15 cellular contexts compared by ENCODE assay signal in genomic region chr10:1687190-1687589, GRCh38. TPM values are rescaled to one million over a fixed set of nuclear protein-coding genes. Genes with fewer than 3 reads are reported as not detected.
A peak's percentile ranks its signal among the peaks of the same experiment; 100 is the strongest.
DNase-seq lines count a peak whose midpoint lies in the region; ATAC-seq and TF ChIP-seq lines count a peak whose summit lies in the region.
"Had no signal": no experiment of that assay in that cellular context is flagged by ENCODE, and none has a peak within 500 bp of the region (broad histone marks: within the 10 kb centered on the region; RNA-seq: fewer than 3 reads in every experiment).

No MANE protein-coding gene starts in this region.

- H3K27me3 Mint-ChIP-seq in MCF 10A (ENCODE audit: insufficient read depth, unreplicated experiment): no peaks in the 10 kb centered on the region

- no peak overlapping the region for H3K23ac ChIP-seq in mesendoderm (ENCODE audit: low read length)

- H3K27ac ChIP-seq in VCaP: peak overlapping the region; percentile 38; the same call in 1 of the 2 replicates
- H3K27ac ChIP-seq in mesendoderm (ENCODE audit: low read depth, low read length): no peak overlapping the region
- H3K27ac ChIP-seq in sigmoid colon: no peak overlapping the region
- H3K27ac ChIP-seq: A549 had no signal

- no peaks in the 10 kb centered on the region for H3K36me3 Mint-ChIP-seq in MCF 10A (ENCODE audit: insufficient read depth, unreplicated experiment)

- no peak for TF ChIP-seq CTCF in LNCaP clone FGC (IDR thresholded peaks at IDR 0.05; ENCODE audit: control insufficient read depth, extremely low read depth, insufficient read depth)
- TF ChIP-seq CTCF in VCaP (conservative IDR thresholded peaks at IDR 0.05): no peak
- no peak for TF ChIP-seq CTCF in MCF 10A (IDR thresholded peaks at IDR 0.05; ENCODE audit: unreplicated experiment)
- TF ChIP-seq CTCF in sigmoid colon (IDR thresholded peaks at IDR 0.05): no peak

- no peak overlapping the region for H3K18ac ChIP-seq in mesendoderm (ENCODE audit: low read length)

- no peaks in the 10 kb centered on the region for H3K36me3 ChIP-seq in mesendoderm (ENCODE audit: control insufficient read depth, insufficient read depth, low read length)
- H3K36me3 ChIP-seq in sigmoid colon: no peaks in the 10 kb centered on the region

- DNase-seq in Caki2 (ENCODE audit: low read depth) (peak; percentile 42), LNCaP clone FGC (ENCODE audit: low read depth) (peak; percentile 84), mesendoderm (peak; percentile 86), MCF 10A (ENCODE audit: unreplicated experiment) (no peak), COLO668 (lab: John Stamatoyannopoulos, UW; ENCODE audit: unreplicated experiment) (no peak), sigmoid colon (no peak)
- DNase-seq: DMS153, DMS79 treated with DMSO at 0.1 percent for 48 hours, GF-D8, H7 had no signal

- H3K9me3 ChIP-seq in sigmoid colon: no peaks in the 10 kb centered on the region
- H3K9me3 ChIP-seq: A549 had no signal

- no peaks in the 10 kb centered on the region for H3K9me3 Mint-ChIP-seq in MCF 10A (ENCODE audit: unreplicated experiment)

- H3K4ac ChIP-seq in mesendoderm (ENCODE audit: low read depth, low read length): no peak overlapping the region

- H2BK15ac ChIP-seq in mesendoderm (replicated peaks; ENCODE audit: low read depth): no peak overlapping the region

- no peak for TF ChIP-seq EP300 in sigmoid colon (IDR thresholded peaks at IDR 0.05)

- H3K4me3 ChIP-seq in LNCaP clone FGC (ENCODE audit: low read depth, low read length): no peak overlapping the region
- H3K4me3 ChIP-seq in mesendoderm (ENCODE audit: low read length): no peak overlapping the region
- no peak overlapping the region for H3K4me3 ChIP-seq in sigmoid colon
- H3K4me3 ChIP-seq: A549, K562 had no signal

- no peak overlapping the region for H2BK120ac ChIP-seq in mesendoderm (ENCODE audit: low read depth, low read length)

- WGBS in mesendoderm (ENCODE audit: extremely low coverage, insufficient coverage, low lambda C conversion rate): no CpG with 5 or more reads among the region's 5 CpGs
- WGBS in sigmoid colon, 2 donors: 45 to 78% methylated on average over 5 of the region's 5 CpGs

- no peak overlapping the region for H2AK5ac ChIP-seq in mesendoderm (ENCODE audit: low read length)

- CTCF ChIA-PET in MCF 10A (lab: Yijun Ruan, JAX): no interaction called here

- H3K4me2 ChIP-seq in mesendoderm (ENCODE audit: low read length): no peak overlapping the region
- H3K4me2 ChIP-seq: A549 had no signal

- intact Hi-C loops in MCF 10A (cut with micrococcal nuclease): no loop called here
- intact Hi-C loops in sigmoid colon (cut with DNase I): no loop called here

- in situ Hi-C loops in Caki2 (cut with HindIII; ENCODE audit: low pct_unique_long_range_greater_than_20kb, low sequenced_read_pairs): no loop called here

- H3K79me2 ChIP-seq in mesendoderm (ENCODE audit: control insufficient read depth, insufficient read depth, low read length): no peaks in the 10 kb centered on the region

- no TSS peak for BruUV-seq in MCF 10A (replicated peaks; lab: Mats Ljungman, UMichigan)

- H3K79me1 ChIP-seq in mesendoderm (ENCODE audit: low read length): no peaks in the 10 kb centered on the region

- no peak overlapping the region for H4K8ac ChIP-seq in mesendoderm (ENCODE audit: low read depth, low read length)

- H3K27ac Mint-ChIP-seq in MCF 10A (ENCODE audit: low read depth, unreplicated experiment): no peak overlapping the region

- no peak overlapping the region for H4K5ac ChIP-seq in mesendoderm (ENCODE audit: low read length)

- H2BK5ac ChIP-seq in mesendoderm (ENCODE audit: low read length): no peak overlapping the region

- no peak overlapping the region for H3K4me3 Mint-ChIP-seq in MCF 10A (ENCODE audit: unreplicated experiment)

- H3K4me1 ChIP-seq in mesendoderm (ENCODE audit: control insufficient read depth, low read depth, low read length) (no peaks in the 10 kb centered on the region), sigmoid colon (no peaks in the 10 kb centered on the region)
- H3K4me1 ChIP-seq: A549 had no signal

- no peak for ATAC-seq in GM18511 (IDR thresholded peaks at IDR 0.05; ENCODE audit: unreplicated experiment)
- ATAC-seq: A549, K562 had no signal

- no peaks in the 10 kb centered on the region for H3K4me1 Mint-ChIP-seq in MCF 10A (ENCODE audit: insufficient read depth, unreplicated experiment)

- TF ChIP-seq POLR2A in sigmoid colon (IDR thresholded peaks at IDR 0.05): no peak

- no peak overlapping the region for H3K56ac ChIP-seq in mesendoderm (ENCODE audit: low read length)

- no peak overlapping the region for H3K9ac ChIP-seq in mesendoderm (ENCODE audit: low read length)

- POLR2A ChIA-PET in MCF 10A (lab: Yijun Ruan, JAX): no interaction called here

- no peaks in the 10 kb centered on the region for H3K27me3 ChIP-seq in mesendoderm (ENCODE audit: insufficient read depth, low read length, poor library complexity)
- H3K27me3 ChIP-seq in sigmoid colon: no peaks in the 10 kb centered on the region

RNA-seq across cellular contexts. Expression of gene ADARB2, which starts 50.1 kb away (rescaled TPM):
- 0.14 TPM in 1 of 2 replicates, not detected in the other for total RNA-seq in Caki2 (2014; rRNA removed; shearing (Covaris generic); ENCODE audit: low replicate concordance)
- polyA plus RNA-seq in mesendoderm (2013, experiment 1 of 2): 0.76 TPM
- polyA plus RNA-seq in mesendoderm (2013, experiment 2 of 2): 0.70 TPM
- total RNA-seq in MCF 10A (2022): 0.52 and 0.96 TPM in 2 replicates
- total RNA-seq in sigmoid colon: 1 to 10 TPM; 3.2 to 5.9 (median 4.5) TPM
- under 1 TPM in 2 of 3 donors, not detected in 1; 0.60 to 0.98 TPM for polyA plus RNA-seq in sigmoid colon
- total RNA-seq: K562 had no signal
- polyA plus RNA-seq: A549, BJ, K562 had no signal

Comparison
In these comparisons a context has a peak if more than half of its experiments do, and no peak if none do; other contexts are left out.
1. DNase-seq: peak in Caki2 (single experiment), LNCaP clone FGC (single experiment) and mesendoderm (single experiment); none in MCF 10A (single experiment), COLO668 (single experiment) and sigmoid colon (single experiment).